Comparison of ENCODE assay signal across 1 cellular context in genomic region chr3:58434511-58434910, GRCh38.
TF ChIP-seq lines count a peak whose summit lies in the region.

No MANE protein-coding gene starts in this region.

TF ChIP-seq in HCT116, 20 proteins besides CTCF, POLR2A, EP300 and RAD21 (continued from another document):
- TF ChIP-seq REST (IDR thresholded peaks at IDR 0.05; ENCODE audit: low read depth): no peak
TF ChIP-seq in HCT116: peak in this region for 0.
